8 cellular contexts compared by ENCODE assay signal in the genomic region with DNA sequence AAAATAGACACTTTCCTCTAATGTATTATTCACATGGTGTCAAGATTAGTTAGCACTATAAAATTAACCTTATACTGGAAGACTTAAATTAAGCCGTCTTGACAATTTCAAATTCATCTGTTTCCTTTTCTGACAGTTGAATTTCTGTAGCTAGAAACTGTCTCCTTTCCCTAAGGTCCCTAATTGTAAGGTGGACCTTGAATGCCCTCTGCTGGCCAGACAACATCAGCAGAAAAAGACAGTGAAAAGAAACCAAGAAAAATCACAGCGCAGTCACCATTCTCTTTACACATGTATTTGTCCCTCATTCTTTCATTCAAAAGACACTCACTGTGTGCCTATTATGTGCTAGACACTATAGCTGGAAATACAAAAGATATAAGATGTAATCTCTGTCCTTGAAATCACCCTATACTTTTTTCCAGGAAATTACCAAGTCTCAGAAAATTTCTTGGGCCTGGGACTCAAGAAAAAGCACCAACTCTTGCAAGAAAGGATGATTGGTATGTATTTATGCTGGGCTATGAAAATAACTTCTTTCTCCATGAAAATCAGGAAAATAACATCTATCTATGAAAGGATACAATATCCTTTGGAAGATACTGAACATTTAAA. TPM values are rescaled to one million over a fixed set of nuclear protein-coding genes. Genes with fewer than 3 reads are reported as not detected.
DNase-seq lines count a peak whose midpoint lies in the region; ATAC-seq and TF ChIP-seq lines count a peak whose summit lies in the region.

No MANE protein-coding gene starts in this region.

- H3K27ac Mint-ChIP-seq in activated naive CD4-positive, alpha-beta T cell treated with anti-CD3 and anti-CD28 coated beads for 36 hours, result no peak overlapping the region

- H3K36me3 Mint-ChIP-seq in activated naive CD4-positive, alpha-beta T cell treated with anti-CD3 and anti-CD28 coated beads for 36 hours (ENCODE audit: low read depth), result no peaks in the 10 kb centered on the region

- peaks cover 9% of the 10 kb centered on the region for H3K4me1 Mint-ChIP-seq in activated naive CD4-positive, alpha-beta T cell treated with anti-CD3 and anti-CD28 coated beads for 36 hours (ENCODE audit: low read depth)

- no peak overlapping the region for H3K4me3 Mint-ChIP-seq in activated naive CD4-positive, alpha-beta T cell treated with anti-CD3 and anti-CD28 coated beads for 36 hours

- DNase-seq in AG09319 (ENCODE audit: extremely low read depth, low read depth) (peak; percentile 5), NCI-H510A (lab: John Stamatoyannopoulos, UW) (peak; percentile 16), head of caudate nucleus (peak in 35 of 42 donors; percentile 4 to 81 (median 47)), sciatic nerve (ENCODE audit: low spot score) (peak; percentile 65)
- DNase-seq in activated naive CD4-positive, alpha-beta T cell treated with anti-CD3 and anti-CD28 coated beads for 36 hours, result peak; percentile 73

- H3K9me3 Mint-ChIP-seq in activated naive CD4-positive, alpha-beta T cell treated with anti-CD3 and anti-CD28 coated beads for 36 hours, result no peaks in the 10 kb centered on the region

- TF ChIP-seq CTCF in AG09319 (IDR thresholded peaks at IDR 0.05; ENCODE audit: low read depth, low read length) (peak; percentile 87), GM12872 (IDR thresholded peaks at IDR 0.05; ENCODE audit: insufficient read depth, low read depth, low read length) (peak; percentile 75)

- intact Hi-C loops in activated naive CD4-positive, alpha-beta T cell treated with anti-CD3 and anti-CD28 coated beads for 36 hours (cut with micrococcal nuclease), result loop anchor here (1.0 to 5.0 kb wide), 4 partner anchors 54 to 870 kb away; no protein-coding TSS in a partner anchor
- intact Hi-C loops in head of caudate nucleus (cut with DNase I), result no loop called here
- intact Hi-C loops in sciatic nerve (cut with DNase I), result no loop called here

- no peaks in the 10 kb centered on the region for H3K27me3 Mint-ChIP-seq in activated naive CD4-positive, alpha-beta T cell treated with anti-CD3 and anti-CD28 coated beads for 36 hours (ENCODE audit: low read depth)

- ATAC-seq in HG03039 (IDR thresholded peaks at IDR 0.05; ENCODE audit: unreplicated experiment) (peak; percentile 51), sciatic nerve (peak; percentile 72), HG02938 (IDR thresholded peaks at IDR 0.05; ENCODE audit: unreplicated experiment) (no peak)

- CTCF ChIA-PET in activated naive CD4-positive, alpha-beta T cell treated with anti-CD3 and anti-CD28 coated beads for 36 hours (lab: Charles Lee), result interaction anchor here (0.6 to 1.6 kb wide), 6 partner anchors 13 to 800 kb away, joined by 3 to 4 read pairs (median 3); no protein-coding TSS in a partner anchor

RNA-seq across cellular contexts. Expression of gene AMBN, which starts 32.7 kb away (rescaled TPM):
- not detected for total RNA-seq in activated naive CD4-positive, alpha-beta T cell treated with anti-CD3 and anti-CD28 coated beads for 36 hours
- total RNA-seq in sciatic nerve, result not detected

RNA-seq across cellular contexts. Expression of gene AMTN, which starts 41.0 kb away (rescaled TPM):
- not detected for total RNA-seq in activated naive CD4-positive, alpha-beta T cell treated with anti-CD3 and anti-CD28 coated beads for 36 hours
- not detected for total RNA-seq in sciatic nerve

Comparison
In these comparisons a context has a peak if more than half of its experiments do, and no peak if none do; other contexts are left out.
1. DNase-seq: peak in every context shown above with its lines; median percentile 73 in activated naive CD4-positive, alpha-beta T cell treated with anti-CD3 and anti-CD28 coated beads for 36 hours; 65 in sciatic nerve; 47 in head of caudate nucleus; 16 in NCI-H510A; 5 in AG09319.